8 cellular contexts compared by ENCODE assay signal in genomic region chr22:26429458-26430238, GRCh38. TPM values are rescaled to one million over a fixed set of nuclear protein-coding genes. Genes with fewer than 3 reads are reported as not detected.
DNase-seq lines count a peak whose midpoint lies in the region; ATAC-seq lines count a peak whose summit lies in the region.

No MANE protein-coding gene starts in this region.

- H3K4me2 ChIP-seq in BLaER1 treated with 17β-estradiol and CSF1 and Interleukin-3, amounts not matched to agents 10 nM and 100 nM, result peak overlapping the region; percentile 91 to 99 (median 94)

- H4K20me1 ChIP-seq in BLaER1 treated with 17β-estradiol and CSF1 and Interleukin-3, amounts not matched to agents 10 nM and 100 nM, result peaks cover 0 to 26% (median 9%) of the 10 kb centered on the region in 11 experiments; a peak in 7 of 22 replicates

- peaks cover 13 to 18% (median 15%) of the 10 kb centered on the region in 11 experiments for H3K36me3 ChIP-seq in BLaER1 treated with 17β-estradiol and CSF1 and Interleukin-3, amounts not matched to agents 10 nM and 100 nM
- no peaks in the 10 kb centered on the region for H3K36me3 ChIP-seq in MG63
- no peaks in the 10 kb centered on the region for H3K36me3 ChIP-seq in muscle layer of duodenum (ENCODE audit: control insufficient read depth in 1 of 2, insufficient read depth in 2 of 2, low read length in 2 of 2)

- DNase-seq in MG63, result no peak
- DNase-seq in caudate nucleus (lab: John Stamatoyannopoulos, UW), result no peak
- DNase-seq in SHP77 (lab: John Stamatoyannopoulos, UW), result no peak
- no peak for DNase-seq in middle frontal gyrus (ENCODE audit: extremely low spot score, low spot score)

- peak overlapping the region; percentile 84 to 92 (median 90) for H3K9ac ChIP-seq in BLaER1 treated with 17β-estradiol and CSF1 and Interleukin-3, amounts not matched to agents 10 nM and 100 nM

- H3K4me3 ChIP-seq in BLaER1 treated with 17β-estradiol and CSF1 and Interleukin-3, amounts not matched to agents 10 nM and 100 nM, result peak overlapping the region; percentile 80 to 96 (median 92)
- H3K4me3 ChIP-seq in MG63 (peak overlapping the region; percentile 11; the same call in 1 of the 2 replicates), muscle layer of duodenum (ENCODE audit: low read depth in 1 of 2, low read length in 2 of 2) (peak overlapping the region; percentile 43 to 44)

- H3K4me1 ChIP-seq in BLaER1 treated with 17β-estradiol and CSF1 and Interleukin-3, amounts not matched to agents 10 nM and 100 nM, result peaks cover 43 to 65% (median 52%) of the 10 kb centered on the region in 10 experiments
- H3K4me1 ChIP-seq in muscle layer of duodenum (ENCODE audit: control insufficient read depth in 1 of 2, insufficient read depth in 2 of 2, low read length in 2 of 2), result peaks cover 4 to 8% of the 10 kb centered on the region in 2 donors

- H3K9me3 ChIP-seq in BLaER1 treated with 17β-estradiol and CSF1 and Interleukin-3, amounts not matched to agents 10 nM and 100 nM (replicated peaks in 1 of 11), result no peaks in the 10 kb centered on the region
- H3K9me3 ChIP-seq in MG63, result no peaks in the 10 kb centered on the region
- H3K9me3 ChIP-seq in muscle layer of duodenum (ENCODE audit: control insufficient read depth in 1 of 2, low read length in 2 of 2), result no peaks in the 10 kb centered on the region

- no peaks in the 10 kb centered on the region for H3K27me3 ChIP-seq in BLaER1 treated with 17β-estradiol and CSF1 and Interleukin-3, amounts not matched to agents 10 nM and 100 nM
- H3K27me3 ChIP-seq in MG63, result no peaks in the 10 kb centered on the region; the same call in 1 of the 2 replicates
- H3K27me3 ChIP-seq in muscle layer of duodenum (ENCODE audit: low read depth, low read length), result no peaks in the 10 kb centered on the region

- H3K27ac ChIP-seq in BLaER1 treated with 17β-estradiol and CSF1 and Interleukin-3, amounts not matched to agents 10 nM and 100 nM, result peak overlapping the region; percentile 67 to 97 (median 92); a peak in 21 of 22 replicates
- H3K27ac ChIP-seq in caudate nucleus (ENCODE audit: low read depth, low read length) (peak overlapping the region; percentile 59), muscle layer of duodenum (ENCODE audit: low read length) (no peak overlapping the region)

- ATAC-seq in GM21367 (IDR thresholded peaks at IDR 0.05; ENCODE audit: unreplicated experiment) (peak; percentile 4), GM18870 (IDR thresholded peaks at IDR 0.05; ENCODE audit: unreplicated experiment) (no peak)

RNA-seq across cellular contexts. Expression of gene ASPHD2, which starts 0.6 kb away (rescaled TPM):
- 1.8 and 3.4 TPM in 2 replicates for total RNA-seq in MG63 (2014; rRNA removed; shearing (Covaris generic); ENCODE audit: low replicate concordance)

RNA-seq across cellular contexts. Expression of gene HPS4, which starts 53.9 kb away (rescaled TPM):
- 13.0 and 13.9 TPM in 2 replicates for total RNA-seq in MG63 (2014; rRNA removed; shearing (Covaris generic); ENCODE audit: low replicate concordance)

RNA-seq across cellular contexts. Expression of gene SRRD, which starts 54.0 kb away (rescaled TPM):
- total RNA-seq in MG63 (2014; rRNA removed; shearing (Covaris generic); ENCODE audit: low replicate concordance), result 18.6 and 30.6 TPM in 2 replicates

Comparison
In these comparisons a context has a peak if more than half of its experiments do, and no peak if none do; other contexts are left out.
1. H3K4me3 ChIP-seq: peak in every context shown above with its lines; median percentile 92 in BLaER1 treated with 17β-estradiol and CSF1 and Interleukin-3, amounts not matched to agents 10 nM and 100 nM; 44 in muscle layer of duodenum; 11 in MG63.